ENCODE assay signal across 28 cellular contexts in genomic region chr14:95698287-95698686, GRCh38. TPM values are rescaled to one million over a fixed set of nuclear protein-coding genes. Genes with fewer than 3 reads are reported as not detected.
"Had no signal": no experiment of that assay in that cellular context is flagged by ENCODE, and none has a peak within 500 bp of the region (broad histone marks: within the 10 kb centered on the region; RNA-seq: fewer than 3 reads in every experiment).

No MANE protein-coding gene starts in this region.

- DNase-seq: activated CD4-positive, alpha-beta T cell treated with anti-CD3 and anti-CD28 coated beads, Interleukin-2, amount 50 U/mL, for 4 hours; activated CD8-positive, alpha-beta memory T cell treated with anti-CD3 and anti-CD28 coated beads for 24 hours; activated CD8-positive, alpha-beta memory T cell treated with anti-CD3 and anti-CD28 coated beads, Interleukin-2, amount 50 U/mL, for 4 hours; activated naive CD4-positive, alpha-beta T cell; activated naive CD8-positive, alpha-beta T cell treated with anti-CD3 and anti-CD28 coated beads, Interleukin-2, amount 10 ng/mL, durations not matched to agents 7 days and 5 days; activated T-cell treated with anti-CD3 and anti-CD28 coated beads, Interleukin-2, amount 50 U/mL, for 4 hours; amniotic stem cell; colonic mucosa; dorsolateral prefrontal cortex; effector memory CD8-positive, alpha-beta T cell; glutamatergic neuron; kidney glomerular epithelial cell; left lung; naive thymus-derived CD8-positive, alpha-beta T cell; ovary; psoas muscle; stimulated activated CD4-positive, alpha-beta T cell treated with anti-CD3 and anti-CD28 coated beads, Interleukin-12 subunit alpha, Interleukin-12 subunit beta, amount 100 ng/mL, for 4 hours; stimulated activated CD4-positive, alpha-beta T cell treated with anti-CD3 and anti-CD28 coated beads, Interleukin-4, amount 100 ng/mL, for 4 hours; transverse colon had no signal

- H3K9me3 ChIP-seq: colonic mucosa, left lung, ovary, psoas muscle, right atrium auricular region, transverse colon had no signal

- H3K4me1 ChIP-seq: colonic mucosa, left lung, psoas muscle, right atrium auricular region, transverse colon had no signal

- H3K4me3 ChIP-seq: colonic mucosa, dorsolateral prefrontal cortex, hepatocyte, left lung, lung, ovary, psoas muscle, right atrium auricular region, transverse colon had no signal

- H3K36me3 ChIP-seq: colonic mucosa, left lung, ovary, right atrium auricular region, transverse colon had no signal

- H3K27ac ChIP-seq: colonic mucosa, dorsolateral prefrontal cortex, hepatocyte, left lung, ovary, psoas muscle, right atrium auricular region, transverse colon had no signal

- H3K79me2 ChIP-seq: hepatocyte had no signal

- H3K27me3 ChIP-seq: colonic mucosa, ovary, right atrium auricular region had no signal

- H2AFZ ChIP-seq: hepatocyte had no signal

- H3K4me2 ChIP-seq: hepatocyte had no signal

- FAIRE-seq: bronchial epithelial cell, endothelial cell of umbilical vein, urothelium cell line had no signal

RNA-seq across cellular contexts. Expression of gene TCL1B, which starts 12.1 kb away (rescaled TPM):
- total RNA-seq: activated naive CD8-positive, alpha-beta T cell treated with anti-CD3 and anti-CD28 coated beads, Interleukin-2, amount 10 ng/mL, durations not matched to agents 7 days and 5 days; activated T-cell treated with anti-CD3 and anti-CD28 coated beads, Interleukin-2, amount 50 U/mL, for 4 hours; activated T-helper 2 cell treated with anti-CD3 and anti-CD28 coated beads, Interferon-gamma antibody, Interleukin-2, Interleukin-4, amounts not matched to agents 10 μg/mL and 5 μg/mL and 100 μg/mL, durations not matched to agents 14 hours and 24 hours and 36 hours; bronchial epithelial cell; colonic mucosa; dorsolateral prefrontal cortex; endothelial cell of umbilical vein; esophagus mucosa; left lung; ovary; psoas muscle; right atrium auricular region; temporal lobe had no signal

RNA-seq across cellular contexts. Expression of gene TCL1A, which starts 15.6 kb away (rescaled TPM):
- total RNA-seq: activated T-helper 2 cell treated with anti-CD3 and anti-CD28 coated beads, Interferon-gamma antibody, Interleukin-2, Interleukin-4, amounts not matched to agents 10 μg/mL and 5 μg/mL and 100 μg/mL, durations not matched to agents 14 hours and 24 hours and 36 hours; bronchial epithelial cell; endothelial cell of umbilical vein; hepatocyte; left lung; ovary; temporal lobe had no signal
